9 cellular contexts compared by ENCODE assay signal in genomic region chr4:102824398-102824797, GRCh38. TPM values are rescaled to one million over a fixed set of nuclear protein-coding genes. Genes with fewer than 3 reads are reported as not detected.
DNase-seq lines count a peak whose midpoint lies in the region; TF ChIP-seq lines count a peak whose summit lies in the region.
"Had no signal": no experiment of that assay in that cellular context is flagged by ENCODE, and none has a peak within 500 bp of the region (broad histone marks: within the 10 kb centered on the region; RNA-seq: fewer than 3 reads in every experiment).

No MANE protein-coding gene starts in this region.

- no peaks in the 10 kb centered on the region; the same call in 1 of the 2 replicates for H3F3A ChIP-seq in DOHH2 (ENCODE audit: control insufficient read depth, insufficient read depth)

- TF ChIP-seq POLR2A in esophagus muscularis mucosa (IDR thresholded peaks at IDR 0.05; ENCODE audit: low read depth): no peak

- H3K79me2 ChIP-seq in DOHH2 (ENCODE audit: control insufficient read depth, low read length): peaks cover 92% of the 10 kb centered on the region

- H3K27me3 ChIP-seq in DOHH2 (ENCODE audit: control insufficient read depth, low read length): no peaks in the 10 kb centered on the region
- no peaks in the 10 kb centered on the region for H3K27me3 ChIP-seq in esophagus muscularis mucosa

- H3K4me3 ChIP-seq in DOHH2 (ENCODE audit: low read length): peak overlapping the region; percentile 94
- H3K4me3 ChIP-seq in esophagus muscularis mucosa: peak overlapping the region; percentile 64 to 98 (median 90)

- H4K20me1 ChIP-seq in DOHH2 (ENCODE audit: control insufficient read depth, insufficient read depth, low read depth, low read length): peaks cover 51% of the 10 kb centered on the region

- DNase-seq in NCI-H2029 treated with DMSO at 0.1 percent for 48 hours (lab: John Stamatoyannopoulos, UW) (peak; percentile 39), esophagus muscularis mucosa (ENCODE audit: extremely low spot score) (no peak), pons (ENCODE audit: low spot score) (peak; percentile 48), T-helper 9 cell (no peak), iPS-NIHi11 (ENCODE audit: low spot score) (no peak), HuH-7.5 (ENCODE audit: low spot score) (no peak), RPMI8226 (no peak)
- DNase-seq: activated naive CD4-positive, alpha-beta T cell had no signal

- intact Hi-C loops in esophagus muscularis mucosa (cut with DNase I): loop anchor here (2.0 to 10.0 kb wide), 2 partner anchors 64 to 200 kb away; partner anchors contain the start of gene MANBA

- peak overlapping the region; percentile 67 for H3K4me2 ChIP-seq in DOHH2 (ENCODE audit: low read length)

- H3K27ac ChIP-seq in DOHH2 (ENCODE audit: low read depth, low read length) (no peak overlapping the region), esophagus muscularis mucosa (replicated peaks in 1 of 4) (peak overlapping the region; percentile 94 to 100 (median 100))

- TF ChIP-seq CTCF in DOHH2 (IDR thresholded peaks at IDR 0.05; ENCODE audit: low read depth, low read length, poor library complexity, severe bottlenecking): no peak
- no peak for TF ChIP-seq CTCF in esophagus muscularis mucosa (IDR thresholded peaks at IDR 0.05)

- H3K4me1 ChIP-seq in DOHH2 (ENCODE audit: control insufficient read depth, low read length) (peaks cover 61% of the 10 kb centered on the region), esophagus muscularis mucosa (peaks cover 47 to 65% (median 63%) of the 10 kb centered on the region in 4 donors)

- peaks cover 80% of the 10 kb centered on the region for H3K36me3 ChIP-seq in DOHH2 (ENCODE audit: control insufficient read depth, low read length)
- H3K36me3 ChIP-seq in esophagus muscularis mucosa: no peaks in the 10 kb centered on the region

- H3K9me3 ChIP-seq in DOHH2 (ENCODE audit: control insufficient read depth, insufficient read depth, low read length) (no peaks in the 10 kb centered on the region), esophagus muscularis mucosa (no peaks in the 10 kb centered on the region)

- TF ChIP-seq EP300 in esophagus muscularis mucosa (IDR thresholded peaks at IDR 0.05): no peak

- 4% methylated on average over 2 of the region's 2 CpGs for WGBS in esophagus muscularis mucosa

- H3K9me2 ChIP-seq in DOHH2 (replicated peaks; ENCODE audit: control insufficient read depth, low read length): no peaks in the 10 kb centered on the region

RNA-seq across cellular contexts. Expression of gene UBE2D3, which starts 3.0 kb away (rescaled TPM):
- total RNA-seq in esophagus muscularis mucosa: 100 to 1,000 TPM; 332 to 438 (median 394) TPM

RNA-seq across cellular contexts. Expression of gene CISD2, which starts 44.4 kb away (rescaled TPM):
- total RNA-seq in esophagus muscularis mucosa: 10 to 100 TPM in 2 of 4 donors, 1 to 10 TPM in 2; 6.6 to 13.3 (median 10.3) TPM

Comparison
In these comparisons a context has a peak if more than half of its experiments do, and no peak if none do; other contexts are left out.
1. DNase-seq: peak in NCI-H2029 treated with DMSO at 0.1 percent for 48 hours (single experiment) and pons (single experiment); none in esophagus muscularis mucosa (single experiment), T-helper 9 cell (single experiment), iPS-NIHi11 (single experiment), HuH-7.5 (single experiment) and RPMI8226 (single experiment).